28 cellular contexts compared by ENCODE assay signal in the genomic region with DNA sequence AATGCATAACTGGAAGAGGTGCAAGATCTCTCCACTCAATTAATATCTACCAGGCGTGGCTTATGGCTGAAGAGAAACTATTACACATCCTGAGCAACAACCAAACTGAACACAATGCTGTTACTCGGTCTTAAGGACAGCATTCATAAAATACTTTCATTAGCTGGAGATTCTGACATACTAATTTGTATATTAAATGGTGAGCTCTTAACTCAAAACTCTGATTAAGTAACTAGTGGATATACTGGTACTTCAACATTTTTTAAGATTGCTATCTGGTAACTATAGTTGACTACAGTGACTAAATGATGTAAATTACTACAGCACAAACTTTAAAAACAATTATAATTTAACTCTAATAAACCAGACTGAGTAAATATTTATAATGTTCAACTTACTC. TPM values are rescaled to one million over a fixed set of nuclear protein-coding genes. Genes with fewer than 3 reads are reported as not detected.
"Had no signal": no experiment of that assay in that cellular context is flagged by ENCODE, and none has a peak within 500 bp of the region (broad histone marks: within the 10 kb centered on the region; RNA-seq: fewer than 3 reads in every experiment).

No MANE protein-coding gene starts in this region.

- ATAC-seq: activated naive CD4-positive, alpha-beta T cell treated with anti-CD3 and anti-CD28 coated beads, Interleukin-2, amount 50 U/mL, for 72 hours; activated naive CD8-positive, alpha-beta T cell treated with anti-CD3 and anti-CD28 coated beads, Interleukin-2, amount 50 U/mL, for 24 hours; activated T-cell treated with anti-CD3 and anti-CD28 coated beads, Interleukin-2, amount 50 U/mL, for 4 hours; SK-N-SH treated with all-trans-retinoic acid at 6 μM for 48 hours; T-helper 17 cell had no signal

- H3K4me1 ChIP-seq: Peyer's patch, SJCRH30 had no signal

- H3K27me3 ChIP-seq: cardiac muscle cell, MG63, Peyer's patch, SJCRH30 had no signal

- H3K27ac ChIP-seq: cardiac muscle cell, Peyer's patch, RWPE1, SJCRH30 had no signal

- H3K36me3 ChIP-seq: SJCRH30 had no signal

- DNase-seq: activated CD4-positive, alpha-beta memory T cell treated with anti-CD3 and anti-CD28 coated beads for 36 hours; activated CD4-positive, alpha-beta T cell treated with anti-CD3 and anti-CD28 coated beads, Interleukin-2, amount 10 ng/mL, durations not matched to agents 7 days and 5 days; activated CD4-positive, CD25-positive, alpha-beta regulatory T cell; activated CD8-positive, alpha-beta memory T cell treated with anti-CD3 and anti-CD28 coated beads for 24 hours; activated effector memory CD4-positive, alpha-beta T cell treated with anti-CD3 and anti-CD28 coated beads, Interleukin-2, amount 50 U/mL, for 16 hours; activated naive CD4-positive, alpha-beta T cell treated with Interleukin-2 at 50 U/mL for 16 hours; activated naive CD8-positive, alpha-beta T cell treated with anti-CD3 and anti-CD28 coated beads, Interleukin-2, amount 50 U/mL, for 24 hours; activated T-cell treated with anti-CD3 and anti-CD28 coated beads, Interleukin-2, amount 50 U/mL, for 4 hours; amniotic stem cell; MG63; MV-4-11; NCI-H1092 treated with DMSO at 0.1 percent for 48 hours; NCI-H1417 treated with DMSO at 0.1 percent for 48 hours; NCI-H1694 treated with DMSO at 0.1 percent for 48 hours; NCI-H2029 treated with DMSO at 0.1 percent for 48 hours; NCI-H510A treated with DMSO at 0.1 percent for 48 hours; NCI-H69; NK-92 treated with Interleukin-12 subunit alpha and Interleukin-12 subunit beta, amount 100 ng/mL, for 24 hours; OCI-M1; Peyer's patch; Right ventricle myocardium superior; SJCRH30; T-helper 17 cell; T-helper 9 cell had no signal

- H3K9me3 ChIP-seq: Peyer's patch, SJCRH30 had no signal

- H3K4me3 ChIP-seq: cardiac muscle cell, MG63, Peyer's patch, SJCRH30 had no signal

RNA-seq across cellular contexts. Expression of a gene that starts 45.1 kb away (rescaled TPM):
- total RNA-seq: activated CD4-positive, alpha-beta memory T cell treated with anti-CD3 and anti-CD28 coated beads for 36 hours; activated CD4-positive, alpha-beta T cell treated with anti-CD3 and anti-CD28 coated beads, Interleukin-2, amount 10 ng/mL, durations not matched to agents 7 days and 5 days; activated naive CD4-positive, alpha-beta T cell treated with anti-CD3 and anti-CD28 coated beads, Interleukin-2, amount 50 U/mL, for 72 hours; activated T-cell treated with anti-CD3 and anti-CD28 coated beads, Interleukin-2, amount 50 U/mL, for 4 hours; Right ventricle myocardium superior; SJCRH30; T-helper 17 cell had no signal
